9 cellular contexts compared by ENCODE assay signal in the genomic region with DNA sequence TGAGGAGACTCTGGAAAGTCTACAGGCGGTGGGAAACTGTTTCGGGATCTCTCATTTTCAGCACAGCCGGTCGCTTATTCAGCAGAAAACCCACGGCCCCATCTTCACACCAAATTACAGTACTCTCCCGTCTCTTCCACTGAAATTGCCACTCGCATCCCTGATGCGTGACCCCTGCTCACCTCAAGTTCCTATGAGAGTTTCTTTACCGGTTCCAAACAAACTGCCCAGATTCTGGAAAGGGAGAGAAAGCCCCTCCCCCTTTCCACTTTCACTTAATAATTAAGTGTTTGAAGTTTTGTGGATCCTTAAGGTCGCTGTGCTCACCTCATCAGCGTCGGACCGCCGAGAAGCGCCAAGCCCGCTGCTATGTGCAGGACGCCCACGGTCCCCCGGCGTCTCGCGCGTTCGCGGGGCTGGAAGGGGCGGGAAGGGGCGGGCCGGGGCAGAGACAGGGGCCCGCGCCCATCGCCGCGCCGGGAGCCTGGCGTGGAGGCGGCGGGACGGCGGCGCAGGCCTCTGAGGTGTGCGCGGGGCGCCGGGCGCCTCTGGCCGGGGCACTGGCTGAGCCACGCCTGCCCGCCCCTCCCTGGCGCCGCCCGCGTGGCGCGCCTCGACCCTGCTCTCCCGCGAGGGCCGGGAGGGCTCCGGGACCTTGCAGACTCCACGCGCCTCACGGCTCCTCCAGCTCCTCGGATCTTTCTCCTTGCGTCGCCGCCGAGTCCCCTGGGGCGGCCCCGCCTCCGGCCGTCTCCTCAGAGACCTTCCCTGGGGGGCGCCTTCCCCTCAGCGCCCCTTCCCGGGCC. TPM values are rescaled to one million over a fixed set of nuclear protein-coding genes. Genes with fewer than 3 reads are reported as not detected.
DNase-seq lines count a peak whose midpoint lies in the region; ATAC-seq, FAIRE-seq and TF ChIP-seq lines count a peak whose summit lies in the region.
"Had no signal": no experiment of that assay in that cellular context is flagged by ENCODE, and none has a peak within 500 bp of the region (broad histone marks: within the 10 kb centered on the region; RNA-seq: fewer than 3 reads in every experiment).

TSS of gene GPR156 (minus strand) at position 521 of the 806 bp plus-strand sequence. CDS start 41,124 bp downstream, outside the sequence.

- CTCF ChIA-PET in A673 (lab: Charles Lee) = interaction anchor here (0.7 kb wide), 1 partner anchor 1355 kb away, joined by 6 read pairs; no protein-coding TSS in a partner anchor
- CTCF ChIA-PET in HEK293T (lab: Yijun Ruan, JAX) = no interaction called here
- CTCF ChIA-PET in HepG2 (lab: Yijun Ruan, JAX; ENCODE audit: low intra/inter-chr PET ratio, low total read pairs) = no interaction called here

- POLR2A ChIA-PET in A673 (lab: Charles Lee; ENCODE audit: low non-redundant PET) = no interaction called here
- POLR2A ChIA-PET in HEK293T (lab: Yijun Ruan, JAX) = no interaction called here
- POLR2A ChIA-PET in HepG2 (lab: Yijun Ruan, JAX) = no interaction called here

- H3K27ac ChIP-seq in A673 (ENCODE audit: low read depth, low read length, poor library complexity, severe bottlenecking) = no peak within 1 kb of the TSS
- no peak within 1 kb of the TSS for H3K27ac ChIP-seq in HepG2 (ENCODE audit: extremely low read length, insufficient read depth, low read length)
- H3K27ac ChIP-seq in upper lobe of left lung = no peak within 1 kb of the TSS

- H3K9ac ChIP-seq in HepG2 (ENCODE audit: insufficient read depth, low read depth, low read length) = no peak within 1 kb of the TSS

- no TSS peak for BruUV-seq in A673 (replicated peaks; lab: Mats Ljungman, UMichigan)
- no TSS peak for BruUV-seq in HepG2 (replicated peaks; lab: Mats Ljungman, UMichigan)

- TF ChIP-seq POLR2A in HepG2 (IDR thresholded peaks at IDR 0.05; ENCODE audit: insufficient read depth in 1 of 2, low read depth in 2 of 2, low read length in 2 of 2) (no peak), upper lobe of left lung (IDR thresholded peaks at IDR 0.05) (no peak)

- H3K4me1 ChIP-seq in A673 (ENCODE audit: insufficient read depth, low read length, poor library complexity, severe bottlenecking) (no peaks in the 10 kb centered on the region), HepG2 (ENCODE audit: insufficient read depth, low read length) (no peaks in the 10 kb centered on the region), upper lobe of left lung (peaks cover 0 to 12% (median 5%) of the 10 kb centered on the region in 4 donors)

- TF ChIP-seq CTCF in A673 (conservative IDR thresholded peaks at IDR 0.05; ENCODE audit: low read depth, low read length) (no peak), HepG2 (CRISPR knock-in tag; IDR thresholded peaks at IDR 0.05) (no peak), upper lobe of left lung (IDR thresholded peaks at IDR 0.05) (no peak)

- 62% methylated on average over 28 of the region's 74 CpGs for WGBS in HepG2 (ENCODE audit: low lambda C conversion rate)
- 8 to 27% methylated on average over 16 to 52 of the region's 74 CpGs for WGBS in upper lobe of left lung, 2 donors

- no peak within 1 kb of the TSS for H2AFZ ChIP-seq in HepG2 (ENCODE audit: low read length)

- peak within 1 kb of the TSS; percentile 36; the same call in 1 of the 2 replicates for H3K4me2 ChIP-seq in HepG2 (ENCODE audit: low read depth, low read length)

- peaks cover 3% of the 10 kb centered on the region for H3K27me3 ChIP-seq in A673 (replicated peaks; ENCODE audit: insufficient read depth, low read depth, low read length, poor library complexity)
- H3K27me3 ChIP-seq in HepG2 (ENCODE audit: control insufficient read depth in 1 of 2, insufficient read depth in 2 of 2, low read length in 2 of 2) = peaks cover 3 to 44% of the 10 kb centered on the region in 2 experiments
- H3K27me3 ChIP-seq in upper lobe of left lung = peaks cover 0 to 9% (median 5%) of the 10 kb centered on the region in 4 donors

- TF ChIP-seq EP300 in HepG2 (IDR thresholded peaks at IDR 0.05; ENCODE audit: low read depth in 2 of 2, low read length in 2 of 2) (no peak), HepG2 (CRISPR knock-in tag; IDR thresholded peaks at IDR 0.05; ENCODE audit: borderline replicate concordance) (no peak), upper lobe of left lung (IDR thresholded peaks at IDR 0.05) (no peak)

- ATAC-seq in HepG2 = peak; percentile 66
- ATAC-seq in upper lobe of left lung (ENCODE audit: low FRiP score in 2 of 2) = peak in 1 of 2 donors; percentile 88

- no peaks in the 10 kb centered on the region for H3K36me3 ChIP-seq in A673 (ENCODE audit: insufficient read depth, low read length, poor library complexity, severe bottlenecking)
- H3K36me3 ChIP-seq in HepG2 (replicated peaks in 1 of 2; ENCODE audit: control insufficient read depth in 1 of 2, insufficient read depth in 2 of 2, low read length in 2 of 2) = no peaks in the 10 kb centered on the region
- no peaks in the 10 kb centered on the region for H3K36me3 ChIP-seq in upper lobe of left lung

- H3K4me3 ChIP-seq in A673 (ENCODE audit: low read depth, low read length, poor library complexity, severe bottlenecking) (peak within 1 kb of the TSS; percentile 47), HepG2 (replicated peaks in 1 of 3; ENCODE audit: insufficient read depth in 1 of 3, low read depth in 2 of 3, low read length in 3 of 3) (no peak within 1 kb of the TSS; a peak in 2 of 6 replicates), upper lobe of left lung (peak within 1 kb of the TSS in 3 of 4 donors; percentile 46 to 57 (median 55))

- no peak for TF ChIP-seq RAD21 in HepG2 (CRISPR knock-in tag; IDR thresholded peaks at IDR 0.05)

- intact Hi-C loops in A673 (cut with micrococcal nuclease; ENCODE audit: unreplicated experiment) (no loop called here), HepG2 (cut with micrococcal nuclease; ENCODE audit: unreplicated experiment) (no loop called here)

- H3K79me2 ChIP-seq in HepG2 (ENCODE audit: insufficient read depth, low read length) = no peaks in the 10 kb centered on the region

- in situ Hi-C loops in T47D (cut with HindIII; ENCODE audit: low pct_unique_long_range_greater_than_20kb, low sequenced_read_pairs) (no loop called here), HepG2 (cut with HindIII; ENCODE audit: extremely low pct_ligation_motif_present, low pct_unique_long_range_greater_than_20kb) (no loop called here)

- H3K9me3 ChIP-seq in A673 (ENCODE audit: low read depth, low read length, poor library complexity, severe bottlenecking) = no peaks in the 10 kb centered on the region
- no peaks in the 10 kb centered on the region for H3K9me3 ChIP-seq in HepG2 (ENCODE audit: low read length)
- H3K9me3 ChIP-seq in upper lobe of left lung = no peaks in the 10 kb centered on the region

- FAIRE-seq in HepG2 (lab: Jason Lieb, UNC) (no peak), GM19239 (lab: Jason Lieb, UNC) (no peak)
- FAIRE-seq: GM18507 had no signal

- H4K20me1 ChIP-seq in HepG2 (ENCODE audit: insufficient read depth, low read length) = no peaks in the 10 kb centered on the region

- DNase-seq in A673 (ENCODE audit: low spot score) (peak; percentile 39), HEK293T (ENCODE audit: extremely low spot score) (peak; percentile 41), T47D (ENCODE audit: low read depth in 1 of 2, low spot score in 1 of 2) (peak; percentile 44 to 49), HepG2 (ENCODE audit: low spot score) (no peak), upper lobe of left lung (peak in 1 of 2 donors; percentile 89), SKM-1 (lab: John Stamatoyannopoulos, UW; ENCODE audit: unreplicated experiment) (no peak), NCI-H2029 (lab: John Stamatoyannopoulos, UW) (no peak), GM19239 (ENCODE audit: insufficient read length, low spot score) (no peak)

TF ChIP-seq in HEK293T, 16 proteins besides CTCF, POLR2A, EP300 and RAD21 (continues in another document):
- TF ChIP-seq CTBP1 (IDR thresholded peaks at IDR 0.05; ENCODE audit: borderline replicate concordance) (no peak), L3MBTL2 (conservative IDR thresholded peaks at IDR 0.05) (peak; percentile 82), SP1 (IDR thresholded peaks at IDR 0.05) (no peak), LEF1 (IDR thresholded peaks at IDR 0.05; ENCODE audit: borderline replicate concordance) (no peak), ZNF384 (IDR thresholded peaks at IDR 0.05) (no peak), FOXM1 (IDR thresholded peaks at IDR 0.05; ENCODE audit: borderline replicate concordance) (no peak), SUZ12 (IDR thresholded peaks at IDR 0.05) (no peak)

TF ChIP-seq in HepG2, 621 proteins besides CTCF, POLR2A, EP300 and RAD21 (continues in another document):
- TF ChIP-seq HES4 (CRISPR knock-in tag; IDR thresholded peaks at IDR 0.05; ENCODE audit: borderline replicate concordance) = no peak
- no peak for TF ChIP-seq RARA (CRISPR knock-in tag; IDR thresholded peaks at IDR 0.05)
- no peak for TF ChIP-seq KLF6 (CRISPR knock-in tag; IDR thresholded peaks at IDR 0.05)
- TF ChIP-seq LCORL (IDR thresholded peaks at IDR 0.05) = no peak
- TF ChIP-seq LCORL (CRISPR knock-in tag; IDR thresholded peaks at IDR 0.05) = no peak
- TF ChIP-seq ZSCAN25 (CRISPR knock-in tag; IDR thresholded peaks at IDR 0.05) = no peak
- no peak for TF ChIP-seq ASH2L (IDR thresholded peaks at IDR 0.05; ENCODE audit: insufficient read length, low read depth, low read length)

RNA-seq across cellular contexts. Expression of gene GPR156, which starts in this region (rescaled TPM):
- 0.62 and 1.2 TPM in 2 replicates for total RNA-seq in A673 (2021)
- total RNA-seq in HepG2 (2016; rRNA removed; fragmentation: Illumina TruSeq; extraction: Trizol) = not detected in 2 replicates
- not detected in 2 replicates for total RNA-seq in HepG2 (2016; cell fraction: cytosol; rRNA removed; fragmentation: Illumina TruSeq; extraction: Trizol; ENCODE audit: low read depth)
- total RNA-seq in HepG2 (2016; cell fraction: insoluble cytoplasmic fraction; rRNA removed; fragmentation: Illumina TruSeq; extraction: Trizol) = not detected in 2 replicates
- not detected in 2 replicates for total RNA-seq in HepG2 (2016; cell fraction: membrane; rRNA removed; fragmentation: Illumina TruSeq; extraction: Trizol)
- not detected in 2 replicates for total RNA-seq in HepG2 (2016; cell fraction: nucleus; rRNA removed; fragmentation: Illumina TruSeq; extraction: Trizol)
- polyA plus RNA-seq in HepG2 (2011; rRNA removed) = 0.03 TPM in 1 of 2 replicates, not detected in the other
- polyA plus RNA-seq in HepG2 (2011; cell fraction: cytosol; rRNA removed) = 0.01 TPM in 1 of 2 replicates, not detected in the other
- polyA plus RNA-seq in HepG2 (2011; cell fraction: nucleus; rRNA removed) = 0.05 and 0.14 TPM in 2 replicates
- polyA plus RNA-seq in HepG2 (2012) = not detected in 2 replicates
- not detected in 2 replicates for polyA plus RNA-seq in HepG2 (2016; cell fraction: cytosol; fragmentation: Illumina TruSeq; extraction: Trizol; ENCODE audit: low read depth)
- polyA plus RNA-seq in HepG2 (2016; cell fraction: insoluble cytoplasmic fraction; fragmentation: Illumina TruSeq; extraction: Trizol; ENCODE audit: low read depth) = not detected in 2 replicates
- polyA plus RNA-seq in HepG2 (2016; cell fraction: membrane; fragmentation: Illumina TruSeq; extraction: Trizol; ENCODE audit: low read depth) = not detected in 2 replicates
- polyA plus RNA-seq in HepG2 (2016; cell fraction: nucleus; fragmentation: Illumina TruSeq; extraction: Trizol; ENCODE audit: insufficient read depth, low read depth) = not detected in 2 replicates
- polyA minus RNA-seq in HepG2 (2011; rRNA and poly(A)+ RNA removed; ENCODE audit: low replicate concordance) = 0.14 and 1.3 TPM in 2 replicates
- polyA minus RNA-seq in HepG2 (2011; cell fraction: cytosol; rRNA and poly(A)+ RNA removed) = not detected in 2 replicates
- 0.26 TPM in 1 of 2 replicates, not detected in the other for polyA minus RNA-seq in HepG2 (2011; cell fraction: nucleus; rRNA and poly(A)+ RNA removed)
- total RNA-seq in upper lobe of left lung = 1 to 10 TPM in 1 of 6 donors, under 1 TPM in 4, not detected in 1; 0.20 to 1.0 (median 0.24) TPM

Comparison
In these comparisons a context has a peak if more than half of its experiments do, and no peak if none do; other contexts are left out.
1. DNase-seq: peak in A673 (single experiment), HEK293T (single experiment) and T47D (2 of 2); none in HepG2 (single experiment), SKM-1 (single experiment), NCI-H2029 (single experiment) and GM19239 (single experiment).
2. H3K4me3 ChIP-seq: peak in A673 (single experiment) and upper lobe of left lung (3 of 4); none in HepG2 (0 of 3).